9 cellular contexts compared by ENCODE assay signal in the genomic region with DNA sequence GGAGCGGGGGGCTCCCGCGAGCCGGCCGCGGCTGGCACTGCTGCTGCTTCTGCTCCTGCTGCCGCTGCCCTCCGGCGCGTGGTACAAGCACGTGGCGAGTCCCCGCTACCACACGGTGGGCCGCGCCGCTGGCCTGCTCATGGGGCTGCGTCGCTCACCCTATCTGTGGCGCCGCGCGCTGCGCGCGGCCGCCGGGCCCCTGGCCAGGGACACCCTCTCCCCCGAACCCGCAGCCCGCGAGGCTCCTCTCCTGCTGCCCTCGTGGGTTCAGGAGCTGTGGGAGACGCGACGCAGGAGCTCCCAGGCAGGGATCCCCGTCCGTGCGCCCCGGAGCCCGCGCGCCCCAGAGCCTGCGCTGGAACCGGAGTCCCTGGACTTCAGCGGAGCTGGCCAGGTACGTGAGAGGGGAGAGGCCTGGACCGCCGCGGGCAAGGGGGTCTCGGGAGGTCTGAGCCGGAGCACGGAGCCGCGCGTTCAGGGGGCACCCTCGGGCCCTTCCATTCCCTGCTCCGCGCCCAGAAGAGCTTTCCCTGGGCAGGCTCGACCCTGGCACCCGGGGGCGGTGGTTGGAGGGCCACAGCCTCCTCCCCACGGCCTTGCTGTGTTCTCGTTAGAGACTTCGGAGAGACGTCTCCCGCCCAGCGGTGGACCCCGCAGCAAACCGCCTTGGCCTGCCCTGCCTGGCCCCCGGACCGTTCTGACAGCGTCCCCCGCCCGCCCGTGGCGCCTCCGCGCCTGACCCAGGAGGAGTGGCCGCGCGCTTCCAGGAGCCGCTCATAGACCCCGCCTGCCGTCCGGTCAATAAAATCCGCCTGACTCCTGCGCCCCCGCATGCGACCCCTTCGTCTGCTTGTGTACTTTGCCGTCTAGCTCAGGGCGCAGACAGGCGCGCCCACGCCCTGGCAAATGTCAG. TPM values are rescaled to one million over a fixed set of nuclear protein-coding genes. Genes with fewer than 3 reads are reported as not detected.
A peak's percentile ranks its signal among the peaks of the same experiment; 100 is the strongest.
DNase-seq lines count a peak whose midpoint lies in the region; ATAC-seq and TF ChIP-seq lines count a peak whose summit lies in the region.
"Had no signal": no experiment of that assay in that cellular context is flagged by ENCODE, and none has a peak within 500 bp of the region (broad histone marks: within the 10 kb centered on the region; RNA-seq: fewer than 3 reads in every experiment).

No MANE protein-coding gene starts in this region.

- H3K9me3 Mint-ChIP-seq in H9, result peaks cover 0 to 6% of the 10 kb centered on the region in 2 experiments; a peak in 3 of 5 replicates
- no peaks in the 10 kb centered on the region for H3K9me3 Mint-ChIP-seq in activated naive CD8-positive, alpha-beta T cell treated with anti-CD3 and anti-CD28 coated beads, Interleukin-2, amount 10 ng/mL, durations not matched to agents 7 days and 5 days

- H3T11ph ChIP-seq in H9 (ENCODE audit: low read length), result no peak overlapping the region

- H3K56ac ChIP-seq in H9 (ENCODE audit: insufficient read length, low read depth, low read length), result no peak overlapping the region

- H3K14ac ChIP-seq in H9 (ENCODE audit: insufficient read depth, low read length) (no peak overlapping the region), mesenchymal stem cell (ENCODE audit: low read length in 2 of 2) (no peak overlapping the region)

- in situ Hi-C loops in GM13977 (cut with MboI; ENCODE audit: low pct_unique_long_range_greater_than_20kb, low sequenced_read_pairs, unreplicated experiment), result loop anchor here (5.0 kb wide), 1 partner anchor 122 kb away; no protein-coding TSS in a partner anchor

- peaks cover 8% of the 10 kb centered on the region for H3K4me1 ChIP-seq in ACC112 (ENCODE audit: control insufficient read depth, insufficient read depth, low read length, unreplicated experiment)
- no peaks in the 10 kb centered on the region; the same call in 1 of the 2 replicates for H3K4me1 ChIP-seq in H9 (ENCODE audit: insufficient read depth, low read length)
- peaks cover 34% of the 10 kb centered on the region for H3K4me1 ChIP-seq in mesenchymal stem cell (ENCODE audit: control insufficient read depth, insufficient read depth, low read depth, low read length)

- H3K27me3 ChIP-seq in ACC112 (ENCODE audit: insufficient read depth, low read length) (peaks cover 16% of the 10 kb centered on the region), H9 (ENCODE audit: insufficient read depth, low read length) (peaks cover 13% of the 10 kb centered on the region; the same call in 1 of the 2 replicates), mesenchymal stem cell (ENCODE audit: control insufficient read depth in 1 of 2, insufficient read depth in 1 of 2, low read length in 2 of 2) (peaks cover 21 to 33% of the 10 kb centered on the region in 2 experiments)
- H3K27me3 ChIP-seq: MG63 had no signal

- peaks cover 10 to 12% of the 10 kb centered on the region in 2 experiments for H3K4me1 Mint-ChIP-seq in H9
- H3K4me1 Mint-ChIP-seq in activated naive CD8-positive, alpha-beta T cell treated with anti-CD3 and anti-CD28 coated beads, Interleukin-2, amount 10 ng/mL, durations not matched to agents 7 days and 5 days, result peaks cover 13% of the 10 kb centered on the region

- H3K27me3 Mint-ChIP-seq in H9 (ENCODE audit: low read depth), result peaks cover 81% of the 10 kb centered on the region
- peaks cover 37% of the 10 kb centered on the region for H3K27me3 Mint-ChIP-seq in activated naive CD8-positive, alpha-beta T cell treated with anti-CD3 and anti-CD28 coated beads, Interleukin-2, amount 10 ng/mL, durations not matched to agents 7 days and 5 days

- DNase-seq in H9, result no peak
- DNase-seq in activated naive CD8-positive, alpha-beta T cell treated with anti-CD3 and anti-CD28 coated beads, Interleukin-2, amount 10 ng/mL, durations not matched to agents 7 days and 5 days, result no peak
- DNase-seq in mesenchymal stem cell, result peak; percentile 20
- DNase-seq in globus pallidus (ENCODE audit: low spot score), result no peak
- DNase-seq in GM13977 (ENCODE audit: low spot score), result no peak
- DNase-seq: MG63 had no signal

- no peak overlapping the region for H3K4ac ChIP-seq in H9 (ENCODE audit: low read depth, low read length)
- peak overlapping the region in 1 of 2 experiments; percentile 26 for H3K4ac ChIP-seq in mesenchymal stem cell (ENCODE audit: low read depth in 1 of 2, low read length in 2 of 2)

- no peaks in the 10 kb centered on the region for H4K20me1 ChIP-seq in H9 (ENCODE audit: control insufficient read depth, insufficient read depth, insufficient read length)

- no CpG with 5 or more reads among the region's 96 CpGs for WGBS in H9 (ENCODE audit: extremely low coverage, insufficient read length, low lambda C conversion rate)
- 5% methylated on average over 86 of the region's 96 CpGs for WGBS in mesenchymal stem cell

- H4K5ac ChIP-seq in H9 (ENCODE audit: insufficient read length, low read depth, low read length), result no peak overlapping the region

- no peak; the same call in 2 of the 3 replicates for TF ChIP-seq CTCF in H9 (conservative IDR thresholded peaks at IDR 0.05)
- TF ChIP-seq CTCF in GM13977 (IDR thresholded peaks at IDR 0.05; ENCODE audit: extremely low read depth, insufficient read depth, missing control alignments), result no peak

- H2AK5ac ChIP-seq in H9 (ENCODE audit: insufficient read length, low read length), result no peak overlapping the region
- no peak overlapping the region for H2AK5ac ChIP-seq in mesenchymal stem cell (ENCODE audit: low read length, severe bottlenecking)

- peaks cover 0 to 2% (median 0%) of the 10 kb centered on the region in 3 experiments; a peak in 1 of 7 replicates for H3K36me3 Mint-ChIP-seq in H9 (ENCODE audit: insufficient read depth in 1 of 3, low read depth in 3 of 3)
- no peaks in the 10 kb centered on the region for H3K36me3 Mint-ChIP-seq in activated naive CD8-positive, alpha-beta T cell treated with anti-CD3 and anti-CD28 coated beads, Interleukin-2, amount 10 ng/mL, durations not matched to agents 7 days and 5 days

- H4K91ac ChIP-seq in H9 (ENCODE audit: insufficient read length, low read depth, low read length) (no peak overlapping the region), mesenchymal stem cell (ENCODE audit: low read length) (no peak overlapping the region)

- no peak overlapping the region for H2BK15ac ChIP-seq in H9 (ENCODE audit: low read depth, low read length)
- peak overlapping the region; percentile 40 for H2BK15ac ChIP-seq in mesenchymal stem cell (ENCODE audit: low read depth, poor library complexity, severe bottlenecking)

- H3K27ac Mint-ChIP-seq in H9, result peak overlapping the region in 1 of 3 experiments; percentile 40; a peak in 1 of 7 replicates
- H3K27ac Mint-ChIP-seq in activated naive CD8-positive, alpha-beta T cell treated with anti-CD3 and anti-CD28 coated beads, Interleukin-2, amount 10 ng/mL, durations not matched to agents 7 days and 5 days, result no peak overlapping the region

- H2BK12ac ChIP-seq in H9 (ENCODE audit: insufficient read length, low read depth, low read length), result no peak overlapping the region
- peak overlapping the region in 1 of 2 experiments; percentile 68 for H2BK12ac ChIP-seq in mesenchymal stem cell (ENCODE audit: low read length in 2 of 2)

- no peak overlapping the region for H3K18ac ChIP-seq in H9 (ENCODE audit: insufficient read length, low read depth, low read length)
- peak overlapping the region in 1 of 2 experiments; percentile 29 for H3K18ac ChIP-seq in mesenchymal stem cell (ENCODE audit: low read depth in 1 of 2, low read length in 2 of 2)

- peaks cover 13% of the 10 kb centered on the region for H3K23me2 ChIP-seq in H9 (ENCODE audit: insufficient read length, low read depth, low read length, poor library complexity, severe bottlenecking)

- H2BK5ac ChIP-seq in H9 (ENCODE audit: insufficient read length, low read length) (no peak overlapping the region), mesenchymal stem cell (ENCODE audit: low read depth, low read length, poor library complexity, severe bottlenecking) (no peak overlapping the region)

- H3K36me3 ChIP-seq in ACC112 (ENCODE audit: insufficient read depth, low read length), result no peaks in the 10 kb centered on the region
- no peaks in the 10 kb centered on the region for H3K36me3 ChIP-seq in mesenchymal stem cell (ENCODE audit: control insufficient read depth in 1 of 2, insufficient read depth in 2 of 2, low read depth in 1 of 2, low read length in 2 of 2)
- H3K36me3 ChIP-seq: MG63 had no signal

- H2AFZ ChIP-seq in ACC112 (ENCODE audit: low read length, unreplicated experiment), result peak overlapping the region; percentile 25
- H2AFZ ChIP-seq in H9 (ENCODE audit: low read length), result no peak overlapping the region
- no peak overlapping the region for H2AFZ ChIP-seq in mesenchymal stem cell (ENCODE audit: low read depth, low read length)

- peak overlapping the region; percentile 51 to 83 for H3K4me3 Mint-ChIP-seq in H9
- peak overlapping the region; percentile 50 for H3K4me3 Mint-ChIP-seq in activated naive CD8-positive, alpha-beta T cell treated with anti-CD3 and anti-CD28 coated beads, Interleukin-2, amount 10 ng/mL, durations not matched to agents 7 days and 5 days

- H3K9me3 ChIP-seq in H9 (ENCODE audit: control insufficient read depth, low read depth, low read length) (no peaks in the 10 kb centered on the region), mesenchymal stem cell (ENCODE audit: control insufficient read depth, low read length) (no peaks in the 10 kb centered on the region)
- H3K9me3 ChIP-seq: MG63 had no signal

- no peaks in the 10 kb centered on the region for H3K79me1 ChIP-seq in H9 (ENCODE audit: insufficient read depth, low read depth, low read length, poor library complexity, severe bottlenecking)
- H3K79me1 ChIP-seq in mesenchymal stem cell (replicated peaks; ENCODE audit: low read length, poor library complexity, severe bottlenecking), result no peaks in the 10 kb centered on the region

- POLR2A ChIA-PET in activated naive CD8-positive, alpha-beta T cell treated with anti-CD3 and anti-CD28 coated beads, Interleukin-2, amount 10 ng/mL, durations not matched to agents 7 days and 5 days (lab: Charles Lee), result interaction anchor here (1.5 to 2.3 kb wide), 2 partner anchors 55 to 135 kb away, joined by 6 to 15 read pairs; a partner anchor contains a TSS

- H3K9ac ChIP-seq in H9 (ENCODE audit: extremely low read depth, insufficient read length, low read length) (no peak overlapping the region), mesenchymal stem cell (ENCODE audit: low read length) (no peak overlapping the region)

- no peak overlapping the region for H3K23ac ChIP-seq in H9 (ENCODE audit: insufficient read length, low read depth, low read length)
- peak overlapping the region in 1 of 2 experiments; percentile 68 for H3K23ac ChIP-seq in mesenchymal stem cell (ENCODE audit: low read length in 2 of 2)

- no peak overlapping the region for H2BK120ac ChIP-seq in H9 (ENCODE audit: low read depth, low read length, poor library complexity, severe bottlenecking)
- H2BK120ac ChIP-seq in mesenchymal stem cell (ENCODE audit: low read depth, low read length), result no peak overlapping the region

- H4K8ac ChIP-seq in H9 (replicated peaks; ENCODE audit: insufficient read length, low read depth, low read length) (no peak overlapping the region), mesenchymal stem cell (ENCODE audit: low read length) (peak overlapping the region; percentile 38)

- H3K4me3 ChIP-seq in ACC112 (ENCODE audit: low read depth, low read length), result peak overlapping the region; percentile 51
- peak overlapping the region in 1 of 2 experiments; percentile 20 for H3K4me3 ChIP-seq in mesenchymal stem cell (ENCODE audit: insufficient read depth in 1 of 2, low read depth in 1 of 2, low read length in 2 of 2)
- H3K4me3 ChIP-seq: MG63 had no signal

- H2BK20ac ChIP-seq in H9 (ENCODE audit: low read depth, low read length, poor library complexity, severe bottlenecking), result no peak overlapping the region

- ATAC-seq in activated naive CD8-positive, alpha-beta T cell treated with anti-CD3 and anti-CD28 coated beads, Interleukin-2, amount 10 ng/mL, durations not matched to agents 7 days and 5 days (ENCODE audit: low read depth), result no peak
- ATAC-seq in GM21825 (IDR thresholded peaks at IDR 0.05; ENCODE audit: unreplicated experiment) (no peak), HG03108 (IDR thresholded peaks at IDR 0.05; ENCODE audit: unreplicated experiment) (no peak)

- H3K27ac ChIP-seq in ACC112 (ENCODE audit: low read depth, low read length), result no peak overlapping the region
- H3K27ac ChIP-seq in H9 (ENCODE audit: insufficient read length, low read depth, low read length), result no peak overlapping the region
- H3K27ac ChIP-seq in mesenchymal stem cell (ENCODE audit: low read length, poor library complexity, severe bottlenecking), result no peak overlapping the region

- H3K79me2 ChIP-seq in ACC112 (ENCODE audit: control insufficient read depth, insufficient read depth, low read length, unreplicated experiment) (no peaks in the 10 kb centered on the region), H9 (ENCODE audit: insufficient read depth, low read length) (no peaks in the 10 kb centered on the region)

- peak overlapping the region; percentile 35 for H3K4me2 ChIP-seq in H9 (ENCODE audit: insufficient read depth, insufficient read length, low read length)
- peak overlapping the region; percentile 50 for H3K4me2 ChIP-seq in mesenchymal stem cell (ENCODE audit: low read length, poor library complexity, severe bottlenecking)

RNA-seq across cellular contexts. Expression of a gene that starts 0.6 kb away (rescaled TPM):
- 7.1 and 10.2 TPM in 2 replicates for total RNA-seq in H9 (2021)
- total RNA-seq in activated naive CD8-positive, alpha-beta T cell treated with anti-CD3 and anti-CD28 coated beads, Interleukin-2, amount 10 ng/mL, durations not matched to agents 7 days and 5 days, result under 1 TPM in 1 of 2 experiments, not detected in 1; 0.42 TPM
- polyA plus RNA-seq in mesenchymal stem cell (2013, experiment 1 of 2), result 0.59 TPM
- polyA plus RNA-seq in mesenchymal stem cell (2013, experiment 2 of 2), result 0.71 TPM

RNA-seq across cellular contexts. Expression of a gene that starts 6.5 kb away (rescaled TPM):
- total RNA-seq in H9 (2021), result 15.3 and 18.4 TPM in 2 replicates
- total RNA-seq in activated naive CD8-positive, alpha-beta T cell treated with anti-CD3 and anti-CD28 coated beads, Interleukin-2, amount 10 ng/mL, durations not matched to agents 7 days and 5 days, result 1 to 10 TPM; 4.2 to 4.3 TPM
- polyA plus RNA-seq in mesenchymal stem cell (2013, experiment 1 of 2), result 64.6 TPM
- polyA plus RNA-seq in mesenchymal stem cell (2013, experiment 2 of 2), result 62.5 TPM

RNA-seq across cellular contexts. Expression of a gene that starts 10.6 kb away (rescaled TPM):
- total RNA-seq in H9 (2021), result 64.2 and 70.9 TPM in 2 replicates
- 10 to 100 TPM; 67.8 to 77.1 TPM for total RNA-seq in activated naive CD8-positive, alpha-beta T cell treated with anti-CD3 and anti-CD28 coated beads, Interleukin-2, amount 10 ng/mL, durations not matched to agents 7 days and 5 days
- polyA plus RNA-seq in mesenchymal stem cell (2013, experiment 1 of 2), result 23.8 TPM
- polyA plus RNA-seq in mesenchymal stem cell (2013, experiment 2 of 2), result 21.1 TPM

RNA-seq across cellular contexts. Expression of a gene that starts 27.5 kb away (rescaled TPM):
- total RNA-seq in H9 (2021), result 52.0 and 54.0 TPM in 2 replicates
- total RNA-seq in activated naive CD8-positive, alpha-beta T cell treated with anti-CD3 and anti-CD28 coated beads, Interleukin-2, amount 10 ng/mL, durations not matched to agents 7 days and 5 days, result 10 to 100 TPM; 19.4 to 20.7 TPM
- 16.3 TPM for polyA plus RNA-seq in mesenchymal stem cell (2013, experiment 1 of 2)
- polyA plus RNA-seq in mesenchymal stem cell (2013, experiment 2 of 2), result 16.9 TPM

RNA-seq across cellular contexts. Expression of a gene that starts 27.6 kb away (rescaled TPM):
- 122 and 125 TPM in 2 replicates for total RNA-seq in H9 (2021)
- total RNA-seq in activated naive CD8-positive, alpha-beta T cell treated with anti-CD3 and anti-CD28 coated beads, Interleukin-2, amount 10 ng/mL, durations not matched to agents 7 days and 5 days, result 100 to 1,000 TPM; 113 to 125 TPM
- 55.7 TPM for polyA plus RNA-seq in mesenchymal stem cell (2013, experiment 1 of 2)
- 59.1 TPM for polyA plus RNA-seq in mesenchymal stem cell (2013, experiment 2 of 2)
